In genomic region chr19:35775046-35775297, GRCh38 we compare ENCODE assay signal across 6 cellular contexts. TPM values are rescaled to one million over a fixed set of nuclear protein-coding genes. Genes with fewer than 3 reads are reported as not detected.
DNase-seq lines count a peak whose midpoint lies in the region; ATAC-seq and TF ChIP-seq lines count a peak whose summit lies in the region.

No MANE protein-coding gene starts in this region.

- POLR2A ChIA-PET in activated CD4-positive, alpha-beta T cell treated with anti-CD3 and anti-CD28 coated beads, Interleukin-2, amount 10 ng/mL, durations not matched to agents 7 days and 5 days (lab: Charles Lee) = no interaction called here

- H3K27ac ChIP-seq in foreskin keratinocyte = no peak overlapping the region
- H3K27ac ChIP-seq in thymus (ENCODE audit: low read depth) = no peak overlapping the region

- CTCF ChIA-PET in activated CD4-positive, alpha-beta T cell treated with anti-CD3 and anti-CD28 coated beads, Interleukin-2, amount 10 ng/mL, durations not matched to agents 7 days and 5 days (lab: Charles Lee) = no interaction called here

- no peak for TF ChIP-seq CTCF in foreskin keratinocyte (conservative IDR thresholded peaks at IDR 0.05)

- 38% methylated on average over 9 of the region's 9 CpGs for WGBS in thymus

- H3K4me3 Mint-ChIP-seq in activated CD4-positive, alpha-beta T cell treated with anti-CD3 and anti-CD28 coated beads, Interleukin-2, amount 10 ng/mL, durations not matched to agents 7 days and 5 days = peak overlapping the region; percentile 71

- ATAC-seq in foreskin keratinocyte (peak; percentile 4), HG02588 (IDR thresholded peaks at IDR 0.05; ENCODE audit: unreplicated experiment) (no peak)

- no peaks in the 10 kb centered on the region for H3K9me3 ChIP-seq in thymus (ENCODE audit: control insufficient read depth)

- H3K27ac Mint-ChIP-seq in activated CD4-positive, alpha-beta T cell treated with anti-CD3 and anti-CD28 coated beads, Interleukin-2, amount 10 ng/mL, durations not matched to agents 7 days and 5 days = peak overlapping the region; percentile 65

- DNase-seq in activated CD4-positive, alpha-beta T cell treated with anti-CD3 and anti-CD28 coated beads, Interleukin-2, amount 10 ng/mL, durations not matched to agents 7 days and 5 days = no peak
- no peak for DNase-seq in activated CD4-positive, alpha-beta T cell treated with anti-CD3 and anti-CD28 coated beads for 1 hour
- DNase-seq in foreskin keratinocyte (no peak), G401 (ENCODE audit: low spot score) (no peak)

- H3K4me1 Mint-ChIP-seq in activated CD4-positive, alpha-beta T cell treated with anti-CD3 and anti-CD28 coated beads, Interleukin-2, amount 10 ng/mL, durations not matched to agents 7 days and 5 days = peaks cover 32% of the 10 kb centered on the region

- H3K27me3 ChIP-seq in foreskin keratinocyte (no peaks in the 10 kb centered on the region), thymus (ENCODE audit: control insufficient read depth, insufficient read depth) (no peaks in the 10 kb centered on the region)

- peaks cover 16% of the 10 kb centered on the region for H3K36me3 Mint-ChIP-seq in activated CD4-positive, alpha-beta T cell treated with anti-CD3 and anti-CD28 coated beads, Interleukin-2, amount 10 ng/mL, durations not matched to agents 7 days and 5 days (ENCODE audit: low read depth)

- H3K27me3 Mint-ChIP-seq in activated CD4-positive, alpha-beta T cell treated with anti-CD3 and anti-CD28 coated beads, Interleukin-2, amount 10 ng/mL, durations not matched to agents 7 days and 5 days = no peaks in the 10 kb centered on the region

- in situ Hi-C loops in G401 (cut with HindIII; ENCODE audit: low sequenced_read_pairs) = no loop called here

- H3K4me3 ChIP-seq in thymus (ENCODE audit: low read length) = peak overlapping the region; percentile 84

- peaks cover 17% of the 10 kb centered on the region for H3K36me3 ChIP-seq in thymus (ENCODE audit: control insufficient read depth, insufficient read depth)

- peaks cover 3% of the 10 kb centered on the region for H3K4me1 ChIP-seq in foreskin keratinocyte
- H3K4me1 ChIP-seq in thymus (ENCODE audit: control insufficient read depth, insufficient read depth, low read length) = peaks cover 7% of the 10 kb centered on the region

- no peaks in the 10 kb centered on the region for H3K9me3 Mint-ChIP-seq in activated CD4-positive, alpha-beta T cell treated with anti-CD3 and anti-CD28 coated beads, Interleukin-2, amount 10 ng/mL, durations not matched to agents 7 days and 5 days

RNA-seq across cellular contexts. Expression of gene ARHGAP33, which starts 0.4 kb away (rescaled TPM):
- 100 to 1,000 TPM in 1 of 2 experiments, 10 to 100 TPM in 1; 91.3 to 101 TPM for total RNA-seq in activated CD4-positive, alpha-beta T cell treated with anti-CD3 and anti-CD28 coated beads, Interleukin-2, amount 10 ng/mL, durations not matched to agents 7 days and 5 days
- 2.2 and 3.8 TPM in 2 replicates for total RNA-seq in foreskin keratinocyte
- polyA plus RNA-seq in foreskin keratinocyte = 2.6 and 2.7 TPM in 2 replicates
- polyA plus RNA-seq in thymus = 18.6 TPM
- 1.7 and 4.6 TPM in 2 replicates for total RNA-seq in G401 (2014; rRNA removed; shearing (Covaris generic))

RNA-seq across cellular contexts. Expression of gene PROSER3, which starts 17.0 kb away (rescaled TPM):
- total RNA-seq in activated CD4-positive, alpha-beta T cell treated with anti-CD3 and anti-CD28 coated beads, Interleukin-2, amount 10 ng/mL, durations not matched to agents 7 days and 5 days = 10 to 100 TPM; 53.7 to 59.1 TPM
- 13.6 and 15.6 TPM in 2 replicates for total RNA-seq in foreskin keratinocyte
- polyA plus RNA-seq in foreskin keratinocyte = 5.5 and 6.9 TPM in 2 replicates
- polyA plus RNA-seq in thymus = 10.0 TPM
- 7.9 and 11.9 TPM in 2 replicates for total RNA-seq in G401 (2014; rRNA removed; shearing (Covaris generic))

RNA-seq across cellular contexts. Expression of gene HSPB6, which starts 18.1 kb away (rescaled TPM):
- total RNA-seq in activated CD4-positive, alpha-beta T cell treated with anti-CD3 and anti-CD28 coated beads, Interleukin-2, amount 10 ng/mL, durations not matched to agents 7 days and 5 days = under 1 TPM; 0.29 to 0.69 TPM
- 0.07 and 0.10 TPM in 2 replicates for total RNA-seq in foreskin keratinocyte
- polyA plus RNA-seq in foreskin keratinocyte = 0.39 and 0.46 TPM in 2 replicates
- 18.9 TPM for polyA plus RNA-seq in thymus
- total RNA-seq in G401 (2014; rRNA removed; shearing (Covaris generic)) = not detected in 2 replicates

RNA-seq across cellular contexts. Expression of gene LIN37, which starts 26.6 kb away (rescaled TPM):
- total RNA-seq in activated CD4-positive, alpha-beta T cell treated with anti-CD3 and anti-CD28 coated beads, Interleukin-2, amount 10 ng/mL, durations not matched to agents 7 days and 5 days = 10 to 100 TPM; 13.7 to 15.9 TPM
- total RNA-seq in foreskin keratinocyte = 9.5 and 12.8 TPM in 2 replicates
- polyA plus RNA-seq in foreskin keratinocyte (15.7 and 16.3 TPM in 2 replicates), thymus (24.2 TPM)
- total RNA-seq in G401 (2014; rRNA removed; shearing (Covaris generic)) = 0.80 and 9.2 TPM in 2 replicates

RNA-seq across cellular contexts. Expression of gene PSENEN, which starts 29.5 kb away (rescaled TPM):
- 10 to 100 TPM; 41.7 to 46.3 TPM for total RNA-seq in activated CD4-positive, alpha-beta T cell treated with anti-CD3 and anti-CD28 coated beads, Interleukin-2, amount 10 ng/mL, durations not matched to agents 7 days and 5 days
- total RNA-seq in foreskin keratinocyte = 63.7 and 75.8 TPM in 2 replicates
- polyA plus RNA-seq in foreskin keratinocyte (118 and 136 TPM in 2 replicates), thymus (104 TPM)
- total RNA-seq in G401 (2014; rRNA removed; shearing (Covaris generic)) = 63.1 and 65.0 TPM in 2 replicates

Comparison
In these comparisons a context has a peak if more than half of its experiments do, and no peak if none do; other contexts are left out.
1. RNA of gene ARHGAP33, which starts 0.4 kb away (total RNA-seq): 91.3 to 101 TPM in activated CD4-positive, alpha-beta T cell treated with anti-CD3 and anti-CD28 coated beads, Interleukin-2, amount 10 ng/mL, durations not matched to agents 7 days and 5 days; 1.7 to 4.6 TPM in G401 and 2.2 to 3.8 TPM in foreskin keratinocyte; every median in the first group is over 10 times any median in the second.